ENCODE assay signal across 29 cellular contexts in genomic region chr13:112251930-112252585, GRCh38.
"Had no signal": no experiment of that assay in that cellular context is flagged by ENCODE, and none has a peak within 500 bp of the region (broad histone marks: within the 10 kb centered on the region; RNA-seq: fewer than 3 reads in every experiment).

No MANE protein-coding gene starts in this region.

- H3K27ac Mint-ChIP-seq: activated CD4-positive, alpha-beta memory T cell treated with anti-CD3 and anti-CD28 coated beads, Interleukin-2, amount 10 ng/mL, durations not matched to agents 7 days and 5 days; activated naive CD4-positive, alpha-beta T cell treated with anti-CD3 and anti-CD28 coated beads, Interleukin-2, amount 50 U/mL, for 72 hours; activated naive CD8-positive, alpha-beta T cell treated with anti-CD3 and anti-CD28 coated beads, Interleukin-2, amount 50 U/mL, for 24 hours; activated T-helper 1 cell treated with anti-CD3 and anti-CD28 coated beads, Interleukin-12 subunit alpha, Interleukin-12 subunit beta, Interleukin-2, Interleukin-4 antibody, amounts not matched to agents 30 ng/mL and 10 ng/mL and 1 ng/mL, durations not matched to agents 14 hours and 24 hours and 36 hours had no signal

- DNase-seq: activated CD4-positive, alpha-beta memory T cell treated with anti-CD3 and anti-CD28 coated beads, Interleukin-2, amount 10 ng/mL, durations not matched to agents 7 days and 5 days; activated CD4-positive, alpha-beta T cell treated with anti-CD3 and anti-CD28 coated beads, Interleukin-2, amount 50 U/mL, for 1 hour; activated CD4-positive, CD25-positive, alpha-beta regulatory T cell; activated CD8-positive, alpha-beta memory T cell treated with anti-CD3 and anti-CD28 coated beads, Interleukin-2, amount 50 U/mL, for 48 hours; activated effector memory CD4-positive, alpha-beta T cell treated with anti-CD3 and anti-CD28 coated beads, Interleukin-2, amount 50 U/mL, for 16 hours; activated naive CD4-positive, alpha-beta T cell treated with Interleukin-2 at 50 U/mL for 16 hours; activated naive CD8-positive, alpha-beta T cell treated with anti-CD3 and anti-CD28 coated beads, Interleukin-2, amount 50 U/mL, for 24 hours; activated T-cell treated with anti-CD3 and anti-CD28 coated beads, Interleukin-2, amount 50 U/mL, for 1 hour; amniotic stem cell; body of pancreas; MG63; MV-4-11; NCI-H1092 treated with DMSO at 0.1 percent for 48 hours; NCI-H1436; NCI-H1694 treated with DMSO at 0.1 percent for 48 hours; NCI-H2029 treated with DMSO at 0.1 percent for 48 hours; NCI-H345; NCI-H510A; NCI-H526 treated with DMSO at 0.1 percent for 48 hours; NCI-H82; NK-92 treated with Interleukin-12 subunit alpha and Interleukin-12 subunit beta, amount 100 ng/mL, for 24 hours; OCI-M1; RPMI8226; SK-N-SH; T-helper 1 cell had no signal

- ATAC-seq: activated naive CD4-positive, alpha-beta T cell treated with anti-CD3 and anti-CD28 coated beads, Interleukin-2, amount 50 U/mL, for 72 hours; activated naive CD8-positive, alpha-beta T cell treated with anti-CD3 and anti-CD28 coated beads, Interleukin-2, amount 50 U/mL, for 24 hours; body of pancreas; Panc1; Right ventricle myocardium inferior had no signal

- H3K4me1 Mint-ChIP-seq: activated CD4-positive, alpha-beta memory T cell treated with anti-CD3 and anti-CD28 coated beads, Interleukin-2, amount 10 ng/mL, durations not matched to agents 7 days and 5 days; activated naive CD8-positive, alpha-beta T cell treated with anti-CD3 and anti-CD28 coated beads, Interleukin-2, amount 50 U/mL, for 24 hours had no signal

- H3K36me3 Mint-ChIP-seq: activated naive CD4-positive, alpha-beta T cell treated with anti-CD3 and anti-CD28 coated beads, Interleukin-2, amount 50 U/mL, for 72 hours had no signal

- H3K9me3 Mint-ChIP-seq: activated naive CD4-positive, alpha-beta T cell treated with anti-CD3 and anti-CD28 coated beads, Interleukin-2, amount 50 U/mL, for 72 hours; activated naive CD8-positive, alpha-beta T cell treated with anti-CD3 and anti-CD28 coated beads, Interleukin-2, amount 50 U/mL, for 24 hours; activated T-helper 1 cell treated with anti-CD3 and anti-CD28 coated beads, Interleukin-12 subunit alpha, Interleukin-12 subunit beta, Interleukin-2, Interleukin-4 antibody, amounts not matched to agents 30 ng/mL and 10 ng/mL and 1 ng/mL, durations not matched to agents 14 hours and 24 hours and 36 hours had no signal

- H3K4me3 Mint-ChIP-seq: activated CD4-positive, alpha-beta memory T cell treated with anti-CD3 and anti-CD28 coated beads, Interleukin-2, amount 10 ng/mL, durations not matched to agents 7 days and 5 days; activated naive CD8-positive, alpha-beta T cell treated with anti-CD3 and anti-CD28 coated beads, Interleukin-2, amount 50 U/mL, for 24 hours; activated T-helper 1 cell treated with anti-CD3 and anti-CD28 coated beads, Interleukin-12 subunit alpha, Interleukin-12 subunit beta, Interleukin-2, Interleukin-4 antibody, amounts not matched to agents 30 ng/mL and 10 ng/mL and 1 ng/mL, durations not matched to agents 14 hours and 24 hours and 36 hours had no signal

- H3K27me3 Mint-ChIP-seq: activated CD4-positive, alpha-beta memory T cell treated with anti-CD3 and anti-CD28 coated beads, Interleukin-2, amount 10 ng/mL, durations not matched to agents 7 days and 5 days; activated naive CD8-positive, alpha-beta T cell treated with anti-CD3 and anti-CD28 coated beads, Interleukin-2, amount 50 U/mL, for 24 hours had no signal
